In genomic region chr2:122651780-122652179, GRCh38 we compare ENCODE assay signal across 10 cellular contexts.
"Had no signal": no experiment of that assay in that cellular context is flagged by ENCODE, and none has a peak within 500 bp of the region (broad histone marks: within the 10 kb centered on the region; RNA-seq: fewer than 3 reads in every experiment).

No MANE protein-coding gene starts in this region.

- DNase-seq: GM23248, GOT3, H7, HFFc6, IMR-90, KG1 had no signal

- H3K36me3 ChIP-seq: HAP-1 had no signal

- ATAC-seq: HCT116, K562 had no signal

- H3K27ac Mint-ChIP-seq: HFFc6 had no signal

- H3K4me3 Mint-ChIP-seq: HFFc6 had no signal

- H3K9me3 ChIP-seq: HAP-1 had no signal

- H3K4me1 ChIP-seq: HAP-1 had no signal

- H3K27ac ChIP-seq: GM23248, HL-60 had no signal

- H3K4me3 ChIP-seq: GM23248, HAP-1, K562 had no signal
